In the genomic region with DNA sequence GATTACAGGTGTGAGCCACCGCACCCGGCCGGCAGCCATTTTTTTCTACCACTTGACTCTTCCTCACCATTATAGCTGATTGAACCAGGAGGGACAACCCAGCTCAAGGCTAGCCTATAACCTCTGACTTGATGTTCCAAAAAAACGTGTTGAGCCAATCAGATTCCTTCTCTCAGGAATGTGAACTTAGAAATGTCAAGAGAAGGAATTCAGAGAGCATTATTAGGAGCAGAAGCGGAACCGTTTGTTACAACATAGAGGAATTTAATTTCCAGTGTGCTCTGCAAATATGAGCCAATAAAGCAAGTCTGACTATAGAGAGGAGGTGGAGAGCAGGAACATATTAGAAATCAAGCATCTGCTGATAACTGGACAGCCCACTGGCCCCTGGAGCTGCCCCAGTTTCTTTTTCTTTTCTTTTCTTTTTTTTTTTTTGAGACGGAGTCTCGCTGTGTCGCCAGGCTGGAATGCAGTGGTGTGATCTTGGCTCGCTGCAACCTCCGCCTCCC, we compare ENCODE assay signal across 25 cellular contexts. TPM values are rescaled to one million over a fixed set of nuclear protein-coding genes. Genes with fewer than 3 reads are reported as not detected.
DNase-seq lines count a peak whose midpoint lies in the region; ATAC-seq and TF ChIP-seq lines count a peak whose summit lies in the region.
"Had no signal": no experiment of that assay in that cellular context is flagged by ENCODE, and none has a peak within 500 bp of the region (broad histone marks: within the 10 kb centered on the region; RNA-seq: fewer than 3 reads in every experiment).

No MANE protein-coding gene starts in this region.

- ATAC-seq in GM23338 (no peak), foreskin keratinocyte (no peak)
- ATAC-seq in stimulated activated naive CD8-positive, alpha-beta T cell treated with anti-CD3 and anti-CD28 coated beads, Interleukin-15, Interleukin-2, amounts not matched to agents 100 U/mL and 50 U/mL, for 24 hours = no peak
- ATAC-seq: CD8-positive, alpha-beta T cell; HCT116 had no signal

- TF ChIP-seq CTCF in GM23338 (conservative IDR thresholded peaks at IDR 0.05; ENCODE audit: low read depth in 2 of 2) = no peak
- TF ChIP-seq CTCF in choroid plexus epithelial cell (conservative IDR thresholded peaks at IDR 0.05; ENCODE audit: low read depth, low read length) = no peak
- TF ChIP-seq CTCF in neural progenitor cell (IDR thresholded peaks at IDR 0.05) = no peak
- TF ChIP-seq CTCF in foreskin keratinocyte (conservative IDR thresholded peaks at IDR 0.05) = no peak

- H3K4me3 ChIP-seq in GM23338 (no peak overlapping the region), choroid plexus epithelial cell (ENCODE audit: low read depth, low read length) (no peak overlapping the region), neural progenitor cell (no peak overlapping the region)
- H3K4me3 ChIP-seq: SJSA1 had no signal

- H2AFZ ChIP-seq in GM23338 = 0 out of 2 replicates have a peak overlapping the region, but pooled peaks have one; percentile 56
- H2AFZ ChIP-seq in neural progenitor cell (replicated peaks) = no peak overlapping the region

- no peaks in the 10 kb centered on the region for H3K36me3 ChIP-seq in GM23338 (ENCODE audit: insufficient read depth)
- no peaks in the 10 kb centered on the region for H3K36me3 ChIP-seq in neural progenitor cell
- H3K36me3 ChIP-seq: SJSA1 had no signal

- peaks cover 3% of the 10 kb centered on the region for H3K9me2 ChIP-seq in GM23338 (ENCODE audit: insufficient read depth)

- no peaks in the 10 kb centered on the region for H3K79me2 ChIP-seq in GM23338 (replicated peaks; ENCODE audit: insufficient read depth)
- H3K79me2 ChIP-seq in neural progenitor cell (ENCODE audit: low read depth) = no peaks in the 10 kb centered on the region

- H3K27me3 ChIP-seq in GM23338 (ENCODE audit: insufficient read depth) (no peaks in the 10 kb centered on the region), neural progenitor cell (no peaks in the 10 kb centered on the region), foreskin keratinocyte (peaks cover 24% of the 10 kb centered on the region)
- H3K27me3 ChIP-seq: SJSA1 had no signal

- H3K9me3 Mint-ChIP-seq in GM23338 (no peaks in the 10 kb centered on the region), neural progenitor cell (no peaks in the 10 kb centered on the region)
- H3K9me3 Mint-ChIP-seq: CD8-positive, alpha-beta T cell had no signal

- H3K36me3 Mint-ChIP-seq in GM23338 (ENCODE audit: low read depth) (no peaks in the 10 kb centered on the region), neural progenitor cell (no peaks in the 10 kb centered on the region)
- H3K36me3 Mint-ChIP-seq: CD8-positive, alpha-beta T cell had no signal

- H3K4me2 ChIP-seq in GM23338 (no peak overlapping the region), neural progenitor cell (no peak overlapping the region)

- H3K9me3 ChIP-seq in neural progenitor cell (ENCODE audit: low read depth) = no peaks in the 10 kb centered on the region
- H3K9me3 ChIP-seq: Caco-2, SJSA1 had no signal

- peaks cover 4% of the 10 kb centered on the region for H3K27me3 Mint-ChIP-seq in GM23338 (ENCODE audit: insufficient read depth, low read depth, poor library complexity)
- no peaks in the 10 kb centered on the region for H3K27me3 Mint-ChIP-seq in neural progenitor cell (ENCODE audit: insufficient read depth, low read depth)

- H3K27ac ChIP-seq in GM23338 (ENCODE audit: low read depth) (no peak overlapping the region), neural progenitor cell (no peak overlapping the region), foreskin keratinocyte (no peak overlapping the region)
- H3K27ac ChIP-seq: C4-2B, SJSA1 had no signal

- H4K20me1 ChIP-seq in GM23338 (replicated peaks; ENCODE audit: insufficient read depth) (no peaks in the 10 kb centered on the region), neural progenitor cell (ENCODE audit: low read depth) (no peaks in the 10 kb centered on the region)

- DNase-seq in GM23338 (ENCODE audit: low spot score) (no peak), choroid plexus epithelial cell (ENCODE audit: low read depth) (peak; percentile 27), neural progenitor cell (ENCODE audit: low spot score) (no peak), foreskin keratinocyte (no peak), NCI-H1930 (lab: John Stamatoyannopoulos, UW) (no peak)
- no peak for DNase-seq in stimulated activated naive CD8-positive, alpha-beta T cell treated with anti-CD3 and anti-CD28 coated beads, Interleukin-15, Interleukin-2, amounts not matched to agents 100 U/mL and 50 U/mL, for 24 hours
- DNase-seq in activated naive CD4-positive, alpha-beta T cell treated with anti-CD3 and anti-CD28 coated beads, Interleukin-2, amount 50 U/mL, for 16 hours = no peak
- DNase-seq: Caco-2; CD8-positive, alpha-beta T cell; DMS 273 treated with DMSO at 0.1 percent for 48 hours; DMS79 treated with DMSO at 0.1 percent for 48 hours; IMR-90; KG1; MM.1S; NCI-H2029 treated with DMSO at 0.1 percent for 48 hours; NCI-H446 treated with DMSO at 0.1 percent for 48 hours; NCI-H526; NCI-H82; NK-92 treated with Interleukin-12 subunit alpha and Interleukin-12 subunit beta, amount 100 ng/mL, for 24 hours; Right ventricle myocardium superior; RPMI8226 had no signal

- H3K27ac Mint-ChIP-seq in GM23338 = no peak overlapping the region
- peak overlapping the region; percentile 2 for H3K27ac Mint-ChIP-seq in neural progenitor cell
- H3K27ac Mint-ChIP-seq: B cell; CD8-positive, alpha-beta T cell had no signal

- H3K4me1 Mint-ChIP-seq in GM23338 (no peaks in the 10 kb centered on the region), neural progenitor cell (peaks cover 17% of the 10 kb centered on the region)
- H3K4me1 Mint-ChIP-seq: B cell had no signal

- H3K4me1 ChIP-seq in GM23338 (ENCODE audit: insufficient read depth) (no peaks in the 10 kb centered on the region; the same call in 1 of the 2 replicates), neural progenitor cell (no peaks in the 10 kb centered on the region), foreskin keratinocyte (no peaks in the 10 kb centered on the region)
- H3K4me1 ChIP-seq: SJSA1 had no signal

- H3K9ac ChIP-seq in neural progenitor cell = no peak overlapping the region

- H3F3A ChIP-seq in GM23338 (replicated peaks; ENCODE audit: low read depth) (no peaks in the 10 kb centered on the region), neural progenitor cell (ENCODE audit: low read depth) (no peaks in the 10 kb centered on the region)

- H3K4me3 Mint-ChIP-seq in GM23338 (no peak overlapping the region), neural progenitor cell (no peak overlapping the region)
- H3K4me3 Mint-ChIP-seq: B cell; CD8-positive, alpha-beta T cell had no signal

TF ChIP-seq in GM23338, 12 proteins besides CTCF, POLR2A, EP300 and RAD21:
- TF ChIP-seq NANOG (IDR thresholded peaks at IDR 0.05; ENCODE audit: borderline replicate concordance) (no peak), ZNF331 (CRISPR knock-in tag; IDR thresholded peaks at IDR 0.05; ENCODE audit: low read depth) (no peak), EZH2phosphoT487 (IDR thresholded peaks at IDR 0.05; ENCODE audit: unreplicated experiment) (no peak), ZNF114 (CRISPR knock-in tag; IDR thresholded peaks at IDR 0.05) (no peak)

RNA-seq across cellular contexts. Expression of a gene that starts 15.3 kb away (rescaled TPM):
- total RNA-seq in GM23338 (2014; rRNA removed; shearing (Covaris generic)) = 23.7 and 24.5 TPM in 2 replicates
- polyA plus RNA-seq in GM23338 (2016; fragmentation: Nextera tagmentation; extraction: Ambion mirVana) (7.9 and 8.0 TPM in 2 replicates), foreskin keratinocyte (0.04 TPM in 1 of 2 replicates, not detected in the other)
- total RNA-seq in neural progenitor cell (ENCODE audit: low replicate concordance) (23.4 and 27.2 TPM in 2 replicates), foreskin keratinocyte (0.14 TPM in 1 of 2 replicates, not detected in the other)

Comparison
In these comparisons a context has a peak if more than half of its experiments do, and no peak if none do; other contexts are left out.
1. RNA of a gene that starts 15.3 kb away (total RNA-seq): 23.4 to 27.2 TPM in neural progenitor cell and 23.7 to 24.5 TPM in GM23338; 0.14 TPM in foreskin keratinocyte; every median in the first group is over 10 times any median in the second.